ENCODE assay signal across 27 cellular contexts in genomic region chr21:20083925-20084324, GRCh38.
"Had no signal": no experiment of that assay in that cellular context is flagged by ENCODE, and none has a peak within 500 bp of the region (broad histone marks: within the 10 kb centered on the region; RNA-seq: fewer than 3 reads in every experiment).

No MANE protein-coding gene starts in this region.

- DNase-seq: stimulated activated CD4-positive, alpha-beta T cell treated with anti-CD3 and anti-CD28 coated beads, Interleukin-2, amount 100 ng/mL, for 48 hours; stimulated activated CD4-positive, alpha-beta T cell treated with anti-CD3 and anti-CD28 coated beads, Interleukin-4, amount 100 ng/mL, for 1 hour; stimulated activated CD4-positive, alpha-beta T cell treated with anti-CD3 and anti-CD28 coated beads, Interleukin-4, amount 100 ng/mL, for 24 hours; stimulated activated CD4-positive, alpha-beta T cell treated with anti-CD3 and anti-CD28 coated beads, Interleukin-4, amount 100 ng/mL, for 4 hours; stimulated activated CD8-positive, alpha-beta memory T cell treated with anti-CD3 and anti-CD28 coated beads, Interleukin-4, amount 100 ng/mL, for 48 hours; stimulated activated naive B cell treated with anti-CD40 and anti-IgM and Interleukin-4, amounts not matched to agents 10 μg/mL and 1 μg/mL and 100 μg/mL, for 72 hours; stimulated activated naive CD4-positive, alpha-beta T cell; stimulated activated naive CD4-positive, alpha-beta T cell treated with Interleukin-2 at 50 U/mL for 16 hours; stimulated activated naive CD8-positive, alpha-beta T cell treated with anti-CD3 and anti-CD28 coated beads, Interleukin-15, amount 100 ng/mL, for 72 hours; stimulated activated naive CD8-positive, alpha-beta T cell treated with anti-CD3 and anti-CD28 coated beads, Interleukin-15, Interleukin-2, amounts not matched to agents 100 U/mL and 50 U/mL, for 24 hours; stomach; substantia nigra; testis; thyroid gland; tibial artery; transverse colon; trophoblast cell; upper lobe of left lung; upper lobe of right lung; uterus had no signal

- H3K36me3 ChIP-seq: stomach, suprapubic skin, thoracic aorta, thyroid gland, tibial artery, tibial nerve, transverse colon, upper lobe of left lung, upper lobe of right lung, uterus, vagina had no signal

- H3K4me3 ChIP-seq: stomach, suprapubic skin, testis, thoracic aorta, thyroid gland, tibial artery, tibial nerve, transverse colon, upper lobe of left lung, upper lobe of right lung, uterus, vagina had no signal

- H3K4me1 ChIP-seq: stomach, suprapubic skin, testis, thyroid gland, tibial artery, tibial nerve, transverse colon, upper lobe of left lung, upper lobe of right lung, uterus, vagina had no signal

- H3K9me3 ChIP-seq: suprapubic skin, testis, thoracic aorta, thyroid gland, tibial artery, tibial nerve, transverse colon, upper lobe of left lung, upper lobe of right lung, uterus, vagina had no signal

- FAIRE-seq: urothelium cell line had no signal

- ATAC-seq: stimulated activated effector memory CD8-positive, alpha-beta T cell treated with anti-CD3 and anti-CD28 coated beads, Interleukin-12 subunit alpha, Interleukin-12 subunit beta, amount 100 ng/mL, for 72 hours; stimulated activated memory B cell treated with anti-CD40 and anti-IgM and Interleukin-4, amounts not matched to agents 10 μg/mL and 1 μg/mL and 100 μg/mL, for 72 hours; stimulated activated naive B cell treated with anti-CD40 and anti-IgM and Interleukin-4, amounts not matched to agents 10 μg/mL and 1 μg/mL and 100 μg/mL, for 72 hours; stimulated activated naive CD8-positive, alpha-beta T cell treated with anti-CD3 and anti-CD28 coated beads, Interleukin-15, amount 100 ng/mL, for 72 hours; stimulated activated naive CD8-positive, alpha-beta T cell treated with anti-CD3 and anti-CD28 coated beads, Interleukin-15, Interleukin-2, amounts not matched to agents 100 U/mL and 50 U/mL, for 24 hours; upper lobe of right lung had no signal

- H3K27me3 ChIP-seq: stomach, suprapubic skin, testis, thyroid gland, tibial artery, tibial nerve, transverse colon, upper lobe of left lung, upper lobe of right lung, uterus, vagina had no signal

- H3K27ac ChIP-seq: stomach, suprapubic skin, testis, thoracic aorta, thyroid gland, tibial artery, tibial nerve, transverse colon, upper lobe of left lung, upper lobe of right lung, uterus, vagina had no signal
